In the genomic region with DNA sequence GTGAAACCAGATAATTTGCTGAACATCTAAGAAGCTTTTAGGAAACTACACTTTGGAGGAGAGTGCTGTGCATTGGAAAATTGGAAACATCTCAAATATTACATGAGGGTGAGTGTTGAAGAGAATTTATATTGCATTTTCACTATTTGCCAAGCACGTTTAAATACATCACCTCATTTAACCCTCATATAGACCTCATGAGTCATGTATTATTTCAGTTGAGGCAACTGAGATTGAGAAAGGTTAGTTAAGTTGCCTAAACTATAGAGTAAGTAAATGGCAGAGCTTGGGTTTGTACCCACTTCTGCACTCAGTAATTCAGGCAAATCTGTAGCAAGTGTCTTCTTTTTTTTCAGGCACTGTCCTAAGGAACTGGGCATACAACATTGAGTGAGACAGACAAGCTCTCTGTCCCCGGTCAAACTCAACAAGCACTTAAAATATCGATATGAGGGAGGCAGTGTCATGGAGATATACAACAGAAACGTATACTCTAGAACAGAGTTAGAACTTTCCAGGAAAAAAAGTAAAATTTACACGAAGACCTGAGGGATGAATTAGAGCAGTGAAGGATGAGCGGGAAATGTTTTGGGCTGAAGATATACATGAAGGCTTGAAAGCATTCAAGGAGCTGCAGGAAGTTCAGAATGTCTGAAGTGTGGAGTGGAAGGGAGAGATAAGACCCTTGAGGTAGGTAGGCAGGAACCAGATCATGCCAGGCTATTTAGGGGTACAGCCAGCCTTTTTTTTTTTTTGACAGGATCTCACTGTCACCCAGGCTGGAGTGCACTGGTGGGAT, we compare ENCODE assay signal across 20 cellular contexts. TPM values are rescaled to one million over a fixed set of nuclear protein-coding genes. Genes with fewer than 3 reads are reported as not detected.
DNase-seq lines count a peak whose midpoint lies in the region; ATAC-seq, FAIRE-seq and TF ChIP-seq lines count a peak whose summit lies in the region.
"Had no signal": no experiment of that assay in that cellular context is flagged by ENCODE, and none has a peak within 500 bp of the region (broad histone marks: within the 10 kb centered on the region; RNA-seq: fewer than 3 reads in every experiment).

No MANE protein-coding gene starts in this region.

- BruUV-seq in HepG2 (replicated peaks; lab: Mats Ljungman, UMichigan): no TSS peak

- WGBS in HepG2 (ENCODE audit: low lambda C conversion rate): 39% methylated on average over 6 of the region's 6 CpGs
- WGBS in right lobe of liver (ENCODE audit: insufficient coverage, low coverage, low lambda C conversion rate, missing lambda C conversion rate): 42% methylated on average over 6 of the region's 6 CpGs

- intact Hi-C loops in HepG2 (cut with micrococcal nuclease; ENCODE audit: unreplicated experiment): no loop called here
- intact Hi-C loops in right lobe of liver (cut with DNase I): no loop called here

- no peaks in the 10 kb centered on the region for H3K27me3 Mint-ChIP-seq in T-cell
- H3K27me3 Mint-ChIP-seq in type B pancreatic cell: peaks cover 8% of the 10 kb centered on the region

- FAIRE-seq in HepG2 (lab: Jason Lieb, UNC): no peak
- FAIRE-seq: keratinocyte had no signal

- H3K9ac ChIP-seq in HepG2 (ENCODE audit: insufficient read depth, low read depth, low read length): no peak overlapping the region

- H4K20me1 ChIP-seq in HepG2 (ENCODE audit: insufficient read depth, low read length): no peaks in the 10 kb centered on the region

- no peak for TF ChIP-seq EP300 in HepG2 (IDR thresholded peaks at IDR 0.05; ENCODE audit: low read depth in 2 of 2, low read length in 2 of 2)
- TF ChIP-seq EP300 in HepG2 (CRISPR knock-in tag; IDR thresholded peaks at IDR 0.05; ENCODE audit: borderline replicate concordance): no peak

- H3K4me1 Mint-ChIP-seq in T-cell: peaks cover 34 to 38% (median 35%) of the 10 kb centered on the region in 3 donors
- peaks cover 17% of the 10 kb centered on the region for H3K4me1 Mint-ChIP-seq in type B pancreatic cell (ENCODE audit: unreplicated experiment)

- peak overlapping the region; percentile 19 for H2AFZ ChIP-seq in HepG2 (ENCODE audit: low read length)

- CTCF ChIA-PET in HepG2 (lab: Yijun Ruan, JAX; ENCODE audit: low intra/inter-chr PET ratio, low total read pairs): no interaction called here
- CTCF ChIA-PET in T-cell (lab: Charles Lee): interaction anchor here in 1 of 2 donors (0.7 kb wide), 1 partner anchor 37 kb away, joined by 5 read pairs; no protein-coding TSS in a partner anchor

- no peaks in the 10 kb centered on the region for H3K36me3 Mint-ChIP-seq in T-cell
- H3K36me3 Mint-ChIP-seq in type B pancreatic cell: no peaks in the 10 kb centered on the region

- H3K9me3 Mint-ChIP-seq in T-cell (no peaks in the 10 kb centered on the region), type B pancreatic cell (peaks cover 7% of the 10 kb centered on the region)

- TF ChIP-seq CTCF in HepG2 (CRISPR knock-in tag; IDR thresholded peaks at IDR 0.05) (no peak), right lobe of liver (IDR thresholded peaks at IDR 0.05) (no peak), type B pancreatic cell (conservative IDR thresholded peaks at IDR 0.05) (no peak)

- H3K79me2 ChIP-seq in HepG2 (ENCODE audit: insufficient read depth, low read length): peaks cover 16% of the 10 kb centered on the region

- H3K4me3 Mint-ChIP-seq in T-cell: peak overlapping the region in 2 of 3 donors; percentile 4 to 77
- peak overlapping the region; percentile 1 for H3K4me3 Mint-ChIP-seq in type B pancreatic cell

- H3K27me3 ChIP-seq in HepG2 (ENCODE audit: control insufficient read depth in 1 of 2, insufficient read depth in 2 of 2, low read length in 2 of 2) (no peaks in the 10 kb centered on the region), right lobe of liver (no peaks in the 10 kb centered on the region)
- H3K27me3 ChIP-seq: right atrium auricular region had no signal

- H3K4me3 ChIP-seq in HepG2 (replicated peaks in 1 of 3; ENCODE audit: insufficient read depth in 1 of 3, low read depth in 2 of 3, low read length in 3 of 3) (no peak overlapping the region), right lobe of liver (no peak overlapping the region)
- H3K4me3 ChIP-seq: right atrium auricular region, SK-N-MC had no signal

- no peak overlapping the region for H3K4me2 ChIP-seq in HepG2 (ENCODE audit: low read depth, low read length)

- no peaks in the 10 kb centered on the region for H3K9me3 ChIP-seq in HepG2 (ENCODE audit: low read length)
- H3K9me3 ChIP-seq in right lobe of liver: no peaks in the 10 kb centered on the region
- H3K9me3 ChIP-seq: right atrium auricular region had no signal

- H3K36me3 ChIP-seq in HepG2 (replicated peaks in 1 of 2; ENCODE audit: control insufficient read depth in 1 of 2, insufficient read depth in 2 of 2, low read length in 2 of 2): no peaks in the 10 kb centered on the region
- H3K36me3 ChIP-seq in right lobe of liver: no peaks in the 10 kb centered on the region
- H3K36me3 ChIP-seq: right atrium auricular region had no signal

- TF ChIP-seq RAD21 in HepG2 (CRISPR knock-in tag; IDR thresholded peaks at IDR 0.05): no peak

- H3K27ac Mint-ChIP-seq in T-cell: peak overlapping the region; percentile 0 to 41
- H3K27ac Mint-ChIP-seq in type B pancreatic cell: no peak overlapping the region
- H3K27ac Mint-ChIP-seq: activated CD8-positive, alpha-beta T cell treated with anti-CD3 and anti-CD28 coated beads, Interleukin-2, amount 10 ng/mL, durations not matched to agents 7 days and 5 days; WTC11 had no signal

- in situ Hi-C loops in HepG2 (cut with HindIII; ENCODE audit: extremely low pct_ligation_motif_present, low pct_unique_long_range_greater_than_20kb): loop anchor here (25.0 kb wide), 2 partner anchors 98 to 273 kb away; a partner anchor contains a TSS

- TF ChIP-seq POLR2A in HepG2 (IDR thresholded peaks at IDR 0.05; ENCODE audit: insufficient read depth in 1 of 2, low read depth in 2 of 2, low read length in 2 of 2): no peak
- TF ChIP-seq POLR2A in right lobe of liver (IDR thresholded peaks at IDR 0.05): no peak

- ATAC-seq in HepG2: no peak
- no peak for ATAC-seq in right lobe of liver
- no peak for ATAC-seq in T-cell (replicated peaks in 1 of 4)
- ATAC-seq: activated CD8-positive, alpha-beta T cell treated with anti-CD3 and anti-CD28 coated beads, Interleukin-2, amount 10 ng/mL, durations not matched to agents 7 days and 5 days; HCT116; WTC11 had no signal

- peaks cover 27% of the 10 kb centered on the region for H3K4me1 ChIP-seq in HepG2 (ENCODE audit: insufficient read depth, low read length)
- H3K4me1 ChIP-seq in right lobe of liver: peaks cover 0 to 23% (median 4%) of the 10 kb centered on the region in 4 donors

- DNase-seq in HepG2 (ENCODE audit: low spot score) (no peak), right lobe of liver (no peak), T-cell (no peak), fibroblast of gingiva (ENCODE audit: low read depth) (peak; percentile 28), type B pancreatic cell (ENCODE audit: extremely low spot score, unreplicated experiment) (no peak), kidney tubule cell (ENCODE audit: low spot score) (no peak), NCI-H1092 treated with DMSO at 0.1 percent for 48 hours (lab: John Stamatoyannopoulos, UW) (no peak), SW 1271 (lab: John Stamatoyannopoulos, UW) (no peak)
- DNase-seq: activated CD8-positive, alpha-beta T cell treated with anti-CD3 and anti-CD28 coated beads, Interleukin-2, amount 10 ng/mL, durations not matched to agents 7 days and 5 days; amygdala; head of caudate nucleus; MV-4-11; NCI-H2081; NCI-H526 treated with DMSO at 0.1 percent for 48 hours; substantia nigra had no signal

- no peak overlapping the region for H3K27ac ChIP-seq in HepG2 (ENCODE audit: extremely low read length, insufficient read depth, low read length)
- H3K27ac ChIP-seq in right lobe of liver: no peak overlapping the region
- H3K27ac ChIP-seq: right atrium auricular region, SK-N-MC had no signal

- POLR2A ChIA-PET in HepG2 (lab: Yijun Ruan, JAX) (no interaction called here), T-cell (lab: Charles Lee) (no interaction called here)

TF ChIP-seq in HepG2, 621 proteins besides CTCF, POLR2A, EP300 and RAD21 (continues in another document):
- TF ChIP-seq MED1 (CRISPR knock-in tag; IDR thresholded peaks at IDR 0.05) (no peak), AHR (CRISPR knock-in tag; IDR thresholded peaks at IDR 0.05) (no peak), ZNF790 (CRISPR knock-in tag; IDR thresholded peaks at IDR 0.05; ENCODE audit: borderline replicate concordance) (no peak), ZBTB1 (CRISPR knock-in tag; IDR thresholded peaks at IDR 0.05; ENCODE audit: borderline replicate concordance) (no peak)

RNA-seq across cellular contexts. Expression of a gene that starts 3.5 kb away (rescaled TPM):
- total RNA-seq in HepG2 (2016; rRNA removed; fragmentation: Illumina TruSeq; extraction: Trizol) (13.2 and 13.4 TPM in 2 replicates), right lobe of liver (10 to 100 TPM in 3 of 6 experiments, 1 to 10 TPM in 3; 8.8 to 10.6 (median 9.9) TPM), T-cell (10 to 100 TPM; 12.7 to 16.6 (median 13.4) TPM), type B pancreatic cell (ENCODE audit: low replicate concordance) (25.4 and 26.2 TPM in 2 replicates)
- total RNA-seq in HepG2 (2016; cell fraction: cytosol; rRNA removed; fragmentation: Illumina TruSeq; extraction: Trizol; ENCODE audit: low read depth): 7.4 and 9.4 TPM in 2 replicates
- 12.7 and 13.0 TPM in 2 replicates for total RNA-seq in HepG2 (2016; cell fraction: insoluble cytoplasmic fraction; rRNA removed; fragmentation: Illumina TruSeq; extraction: Trizol)
- 11.4 and 13.2 TPM in 2 replicates for total RNA-seq in HepG2 (2016; cell fraction: membrane; rRNA removed; fragmentation: Illumina TruSeq; extraction: Trizol)
- 16.5 and 19.7 TPM in 2 replicates for total RNA-seq in HepG2 (2016; cell fraction: nucleus; rRNA removed; fragmentation: Illumina TruSeq; extraction: Trizol)
- polyA plus RNA-seq in HepG2 (2011; rRNA removed): 14.6 and 17.6 TPM in 2 replicates
- 6.0 and 9.4 TPM in 2 replicates for polyA plus RNA-seq in HepG2 (2011; cell fraction: cytosol; rRNA removed)
- polyA plus RNA-seq in HepG2 (2011; cell fraction: nucleus; rRNA removed): 10.5 and 11.7 TPM in 2 replicates
- polyA plus RNA-seq in HepG2 (2012): 6.7 and 7.4 TPM in 2 replicates
- polyA plus RNA-seq in HepG2 (2016; cell fraction: cytosol; fragmentation: Illumina TruSeq; extraction: Trizol; ENCODE audit: low read depth): 2.0 and 2.2 TPM in 2 replicates
- polyA plus RNA-seq in HepG2 (2016; cell fraction: insoluble cytoplasmic fraction; fragmentation: Illumina TruSeq; extraction: Trizol; ENCODE audit: low read depth): 11.4 and 12.2 TPM in 2 replicates
- polyA plus RNA-seq in HepG2 (2016; cell fraction: membrane; fragmentation: Illumina TruSeq; extraction: Trizol; ENCODE audit: low read depth): 7.8 and 9.4 TPM in 2 replicates
- polyA plus RNA-seq in HepG2 (2016; cell fraction: nucleus; fragmentation: Illumina TruSeq; extraction: Trizol; ENCODE audit: insufficient read depth, low read depth): 14.4 and 16.1 TPM in 2 replicates
- 44.7 and 70.6 TPM in 2 replicates for polyA minus RNA-seq in HepG2 (2011; rRNA and poly(A)+ RNA removed; ENCODE audit: low replicate concordance)
- 9.5 and 12.5 TPM in 2 replicates for polyA minus RNA-seq in HepG2 (2011; cell fraction: cytosol; rRNA and poly(A)+ RNA removed)
- 49.2 and 50.1 TPM in 2 replicates for polyA minus RNA-seq in HepG2 (2011; cell fraction: nucleus; rRNA and poly(A)+ RNA removed)
